ENCODE assay signal across 26 cellular contexts in the genomic region with DNA sequence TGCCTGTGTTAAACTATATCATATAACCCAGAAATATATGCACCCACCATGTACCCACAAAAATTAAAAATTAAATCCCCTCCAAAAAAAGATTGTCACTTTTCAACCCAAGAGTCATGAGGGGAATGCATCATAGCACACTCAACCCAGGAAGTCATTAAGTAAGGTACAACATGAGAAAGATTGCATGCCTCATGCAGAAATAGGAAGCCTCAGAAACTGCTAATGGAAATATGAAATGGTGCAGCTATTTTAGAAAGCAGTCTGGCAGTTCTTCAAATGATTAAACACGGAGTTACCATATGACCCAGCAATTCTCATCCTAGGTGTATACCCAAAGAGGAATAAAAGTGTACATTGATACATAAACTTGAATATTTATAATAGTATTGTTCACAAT.
A peak's percentile ranks its signal among the peaks of the same experiment; 100 is the strongest.
DNase-seq lines count a peak whose midpoint lies in the region; ATAC-seq, FAIRE-seq and TF ChIP-seq lines count a peak whose summit lies in the region.
"Had no signal": no experiment of that assay in that cellular context is flagged by ENCODE, and none has a peak within 500 bp of the region (broad histone marks: within the 10 kb centered on the region; RNA-seq: fewer than 3 reads in every experiment).

No MANE protein-coding gene starts in this region.

- intact Hi-C loops in dorsolateral prefrontal cortex (cut with DNase I) = no loop called here

- TF ChIP-seq CTCF in dorsolateral prefrontal cortex (IDR thresholded peaks at IDR 0.05 in 54 of 56, conservative IDR thresholded peaks at IDR 0.05 in 2 of 56; ENCODE audit: low read depth in 1 of 56, partially characterized antibody in 56 of 56) = no peak

- DNase-seq in GOT3 (lab: John Stamatoyannopoulos, UW) (no peak), GM19239 (ENCODE audit: insufficient read length, low spot score) (no peak), hepatic stellate cell (ENCODE audit: low spot score) (no peak), dorsolateral prefrontal cortex (no peak)
- DNase-seq: ACHN; CD4-positive, alpha-beta T cell; COR-L47; DMS79; Kasumi-1; NCI-H1417; NCI-H1694 treated with DMSO at 0.1 percent for 48 hours; NCI-H2081 treated with DMSO at 0.1 percent for 48 hours; NCI-H2171 treated with DMSO at 0.1 percent for 48 hours; NCI-H446; NCI-H526; OCI-M1; Right ventricle myocardium superior; T1000 had no signal

- H3K27me3 ChIP-seq in dorsolateral prefrontal cortex = peaks cover 0 to 8% (median 0%) of the 10 kb centered on the region in 45 donors
- H3K27me3 ChIP-seq: BLaER1 had no signal

- no peak for FAIRE-seq in GM19239 (lab: Jason Lieb, UNC)
- FAIRE-seq: H54, RCC 7860 had no signal

- ATAC-seq in GM18498 (IDR thresholded peaks at IDR 0.05; ENCODE audit: unreplicated experiment) (peak; percentile 60), GM18870 (IDR thresholded peaks at IDR 0.05; ENCODE audit: unreplicated experiment) (peak; percentile 71), GM21447 (IDR thresholded peaks at IDR 0.05; ENCODE audit: unreplicated experiment) (peak; percentile 65), HG02884 (IDR thresholded peaks at IDR 0.05; ENCODE audit: unreplicated experiment) (peak; percentile 54)

- no peak overlapping the region for H3K27ac ChIP-seq in dorsolateral prefrontal cortex
- H3K27ac ChIP-seq: 22Rv1, BLaER1 had no signal

- no peak overlapping the region for H3K4me3 ChIP-seq in dorsolateral prefrontal cortex
- H3K4me3 ChIP-seq: BLaER1 had no signal
